Comparison of ENCODE assay signal across 1 cellular context in genomic region chr14:88793259-88793625, GRCh38.
TF ChIP-seq lines count a peak whose summit lies in the region.

No MANE protein-coding gene starts in this region.

TF ChIP-seq in A549, 52 proteins besides CTCF, POLR2A, EP300 and RAD21 (continued from another document):
- TF ChIP-seq KDM1A (IDR thresholded peaks at IDR 0.05; ENCODE audit: low read depth) (no peak), MAFK (IDR thresholded peaks at IDR 0.05; ENCODE audit: partially characterized antibody) (no peak), FOXS1 (CRISPR knock-in tag; IDR thresholded peaks at IDR 0.05) (no peak), CHD2 (IDR thresholded peaks at IDR 0.05; ENCODE audit: low read length, partially characterized antibody) (no peak)
TF ChIP-seq in A549: peak in this region for 0.
